Comparison of ENCODE assay signal across 1 cellular context in genomic region chr16:68335175-68335574, GRCh38.
TF ChIP-seq lines count a peak whose summit lies in the region.

No MANE protein-coding gene starts in this region.

TF ChIP-seq in IMR-90, 13 proteins besides CTCF, POLR2A, EP300 and RAD21 (continued from another document):
- TF ChIP-seq ELK1 (IDR thresholded peaks at IDR 0.05; ENCODE audit: borderline replicate concordance, low read depth, low read length): no peak
- no peak for TF ChIP-seq RCOR1 (IDR thresholded peaks at IDR 0.05; ENCODE audit: insufficient replicate concordance, low read length)
